Comparison of ENCODE assay signal across 24 cellular contexts in the genomic region with DNA sequence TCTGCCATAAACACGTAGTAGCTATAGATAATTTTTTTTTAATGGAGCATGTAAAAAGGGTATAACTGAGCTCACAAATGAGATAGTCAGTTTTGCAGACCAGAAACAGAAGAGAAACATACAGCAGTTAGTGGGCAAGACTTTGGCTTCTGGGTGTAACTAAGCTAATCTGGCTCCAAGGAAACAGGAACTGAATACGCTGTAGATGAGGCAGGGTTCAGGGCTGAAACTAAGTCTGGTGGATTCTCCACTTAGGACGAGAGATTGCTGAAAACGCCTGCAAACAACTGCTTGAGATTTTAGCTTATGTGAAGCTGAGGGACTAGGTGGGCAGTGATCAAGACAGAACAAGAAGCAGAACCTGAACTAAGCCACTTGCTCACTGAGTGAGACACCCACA.
DNase-seq lines count a peak whose midpoint lies in the region; ATAC-seq, FAIRE-seq and TF ChIP-seq lines count a peak whose summit lies in the region.
"Had no signal": no experiment of that assay in that cellular context is flagged by ENCODE, and none has a peak within 500 bp of the region (broad histone marks: within the 10 kb centered on the region; RNA-seq: fewer than 3 reads in every experiment).

No MANE protein-coding gene starts in this region.

- H3K4me3 ChIP-seq in bronchial epithelial cell (ENCODE audit: low read depth, low read length), result no peak overlapping the region
- H3K4me3 ChIP-seq: BLaER1 treated with 17β-estradiol and CSF1 and Interleukin-3, amounts not matched to agents 10 nM and 100 nM; MG63 had no signal

- H3K36me3 ChIP-seq in bronchial epithelial cell (ENCODE audit: control insufficient read depth, insufficient read depth, low read length), result no peaks in the 10 kb centered on the region
- H3K36me3 ChIP-seq: BLaER1 treated with 17β-estradiol and CSF1 and Interleukin-3, amounts not matched to agents 10 nM and 100 nM; MG63 had no signal

- peaks cover 2% of the 10 kb centered on the region for H3K9me3 Mint-ChIP-seq in natural killer cell treated with Interleukin-12 subunit alpha and Interleukin-12 subunit beta and Interleukin-15 and Interleukin-18, amount 100 ng/mL, for 72 hours

- H3K27ac Mint-ChIP-seq in natural killer cell treated with Interleukin-12 subunit alpha and Interleukin-12 subunit beta and Interleukin-15 and Interleukin-18, amount 100 ng/mL, for 72 hours, result no peak overlapping the region
- H3K27ac Mint-ChIP-seq: CD8-positive, alpha-beta T cell had no signal

- peak; percentile 52 for DNase-seq in SIG-M5 treated with dmso at 0.1 percent for 504 hours (lab: John Stamatoyannopoulos, UW; ENCODE audit: unreplicated experiment)
- DNase-seq in SIG-M5 (lab: John Stamatoyannopoulos, UW), result no peak
- peak; percentile 66 for DNase-seq in NOMO-1 treated with DMSO at 0.1 percent for 48 hours (lab: John Stamatoyannopoulos, UW; ENCODE audit: unreplicated experiment)
- DNase-seq in bronchial epithelial cell (ENCODE audit: low read depth), result no peak
- no peak for DNase-seq in natural killer cell treated with Interleukin-12 subunit alpha and Interleukin-12 subunit beta and Interleukin-15 and Interleukin-18, amount 100 ng/mL, for 72 hours (ENCODE audit: low spot score)
- DNase-seq in NCI-H2029 treated with DMSO at 0.1 percent for 48 hours (lab: John Stamatoyannopoulos, UW), result no peak
- DNase-seq: ACHN; CD8-positive, alpha-beta T cell; DND-41; GOT3; HCEC 1CT; MG63; NCI-H1105 treated with DMSO at 0.1 percent for 48 hours; NCI-H2081; NCI-H2171; NCI-H345; NCI-H524; NCI-H82; SHP77 treated with DMSO at 0.1 percent for 48 hours; T-helper 1 cell had no signal

- H3K36me3 Mint-ChIP-seq in natural killer cell treated with Interleukin-12 subunit alpha and Interleukin-12 subunit beta and Interleukin-15 and Interleukin-18, amount 100 ng/mL, for 72 hours, result peaks cover 5% of the 10 kb centered on the region
- H3K36me3 Mint-ChIP-seq: CD8-positive, alpha-beta T cell had no signal

- H3K4me3 Mint-ChIP-seq in natural killer cell treated with Interleukin-12 subunit alpha and Interleukin-12 subunit beta and Interleukin-15 and Interleukin-18, amount 100 ng/mL, for 72 hours, result no peak overlapping the region
- H3K4me3 Mint-ChIP-seq: CD8-positive, alpha-beta T cell had no signal

- TF ChIP-seq CTCF in bronchial epithelial cell (IDR thresholded peaks at IDR 0.05; ENCODE audit: insufficient read depth, low read length, severe bottlenecking), result no peak

- ATAC-seq in natural killer cell treated with Interleukin-12 subunit alpha and Interleukin-12 subunit beta and Interleukin-15 and Interleukin-18, amount 100 ng/mL, for 72 hours, result no peak
- ATAC-seq in HG03159 (IDR thresholded peaks at IDR 0.05; ENCODE audit: unreplicated experiment) (no peak), HG02588 (IDR thresholded peaks at IDR 0.05; ENCODE audit: unreplicated experiment) (no peak)
- ATAC-seq: CD8-positive, alpha-beta T cell had no signal

- H3K27me3 ChIP-seq in bronchial epithelial cell (ENCODE audit: control insufficient read depth, insufficient read depth, low read length), result peaks cover 3% of the 10 kb centered on the region
- H3K27me3 ChIP-seq: BLaER1 treated with 17β-estradiol and CSF1 and Interleukin-3, amounts not matched to agents 10 nM and 100 nM; MG63 had no signal

- H3K27me3 Mint-ChIP-seq in natural killer cell treated with Interleukin-12 subunit alpha and Interleukin-12 subunit beta and Interleukin-15 and Interleukin-18, amount 100 ng/mL, for 72 hours, result peaks cover 14 to 18% of the 10 kb centered on the region in 2 donors

- no peaks in the 10 kb centered on the region for H3K4me1 Mint-ChIP-seq in natural killer cell treated with Interleukin-12 subunit alpha and Interleukin-12 subunit beta and Interleukin-15 and Interleukin-18, amount 100 ng/mL, for 72 hours (ENCODE audit: low read depth in 2 of 2)

- peak; percentile 13 for FAIRE-seq in bronchial epithelial cell (lab: Jason Lieb, UNC)
- FAIRE-seq: GM12892 had no signal

Comparison
In these comparisons a context has a peak if more than half of its experiments do, and no peak if none do; other contexts are left out.
1. DNase-seq: peak in SIG-M5 treated with dmso at 0.1 percent for 504 hours (single experiment) and NOMO-1 treated with DMSO at 0.1 percent for 48 hours (single experiment); none in SIG-M5 (single experiment), bronchial epithelial cell (single experiment), natural killer cell treated with Interleukin-12 subunit alpha and Interleukin-12 subunit beta and Interleukin-15 and Interleukin-18, amount 100 ng/mL, for 72 hours (single experiment) and NCI-H2029 treated with DMSO at 0.1 percent for 48 hours (single experiment).